22 cellular contexts compared by ENCODE assay signal in genomic region chr2:56565143-56565542, GRCh38.
A peak's percentile ranks its signal among the peaks of the same experiment; 100 is the strongest.
DNase-seq lines count a peak whose midpoint lies in the region; ATAC-seq, FAIRE-seq and TF ChIP-seq lines count a peak whose summit lies in the region.
"Had no signal": no experiment of that assay in that cellular context is flagged by ENCODE, and none has a peak within 500 bp of the region (broad histone marks: within the 10 kb centered on the region; RNA-seq: fewer than 3 reads in every experiment).

No MANE protein-coding gene starts in this region.

- H3K18ac ChIP-seq in mesenchymal stem cell (ENCODE audit: low read depth in 1 of 2, low read length in 2 of 2): no peak overlapping the region

- H3K4me1 ChIP-seq in astrocyte (ENCODE audit: insufficient read depth, low read length) (no peaks in the 10 kb centered on the region), mesenchymal stem cell (ENCODE audit: control insufficient read depth, insufficient read depth, low read depth, low read length) (no peaks in the 10 kb centered on the region), upper lobe of right lung (no peaks in the 10 kb centered on the region)
- H3K4me1 ChIP-seq: BLaER1, HAP-1 had no signal

- no peak overlapping the region for H4K8ac ChIP-seq in mesenchymal stem cell (ENCODE audit: low read length)

- no peak overlapping the region for H2BK5ac ChIP-seq in mesenchymal stem cell (ENCODE audit: low read depth, low read length, poor library complexity, severe bottlenecking)

- WGBS in mesenchymal stem cell: 42% methylated on average over 2 of the region's 2 CpGs

- no peak overlapping the region for H2BK15ac ChIP-seq in mesenchymal stem cell (ENCODE audit: low read depth, poor library complexity, severe bottlenecking)

- no peak overlapping the region for H2AFZ ChIP-seq in astrocyte (ENCODE audit: low read depth, low read length)
- no peak overlapping the region for H2AFZ ChIP-seq in mesenchymal stem cell (ENCODE audit: low read depth, low read length)

- H3K27me3 ChIP-seq in astrocyte (ENCODE audit: insufficient read depth, low read length) (no peaks in the 10 kb centered on the region), mesenchymal stem cell (ENCODE audit: control insufficient read depth in 1 of 2, insufficient read depth in 1 of 2, low read length in 2 of 2) (no peaks in the 10 kb centered on the region), MG63 (no peaks in the 10 kb centered on the region), upper lobe of right lung (no peaks in the 10 kb centered on the region)
- H3K27me3 ChIP-seq: BLaER1 had no signal

- no peak overlapping the region for H3K4me3 ChIP-seq in astrocyte (ENCODE audit: insufficient read depth, low read depth, low read length)
- no peak overlapping the region for H3K4me3 ChIP-seq in mesenchymal stem cell (ENCODE audit: insufficient read depth in 1 of 2, low read depth in 1 of 2, low read length in 2 of 2)
- H3K4me3 ChIP-seq in MG63: no peak overlapping the region
- no peak overlapping the region for H3K4me3 ChIP-seq in upper lobe of right lung
- H3K4me3 ChIP-seq: BLaER1, HAP-1 had no signal

- H4K20me1 ChIP-seq in astrocyte (ENCODE audit: insufficient read depth, low read length): no peaks in the 10 kb centered on the region
- H4K20me1 ChIP-seq: BLaER1 had no signal

- H3K27ac ChIP-seq in astrocyte (ENCODE audit: low read depth, low read length) (no peak overlapping the region), mesenchymal stem cell (ENCODE audit: low read length, poor library complexity, severe bottlenecking) (no peak overlapping the region), upper lobe of right lung (no peak overlapping the region)
- H3K27ac ChIP-seq: BLaER1 had no signal

- H3K23ac ChIP-seq in mesenchymal stem cell (ENCODE audit: low read length in 2 of 2): no peak overlapping the region

- H2BK12ac ChIP-seq in mesenchymal stem cell (ENCODE audit: low read length in 2 of 2): no peak overlapping the region

- H3K27me3 Mint-ChIP-seq in HFFc6 (ENCODE audit: insufficient read depth): no peaks in the 10 kb centered on the region
- H3K27me3 Mint-ChIP-seq in astrocyte (ENCODE audit: low read depth, unreplicated experiment): no peaks in the 10 kb centered on the region
- H3K27me3 Mint-ChIP-seq: CD4-positive, alpha-beta memory T cell had no signal

- TF ChIP-seq CTCF in HFFc6 (IDR thresholded peaks at IDR 0.05) (no peak), astrocyte (IDR thresholded peaks at IDR 0.05; ENCODE audit: insufficient read depth, low read depth, low read length) (no peak), upper lobe of right lung (IDR thresholded peaks at IDR 0.05) (no peak)

- H3K27ac Mint-ChIP-seq in HFFc6: peak overlapping the region; percentile 62
- H3K27ac Mint-ChIP-seq in astrocyte (ENCODE audit: unreplicated experiment): no peak overlapping the region
- H3K27ac Mint-ChIP-seq: CD4-positive, alpha-beta memory T cell had no signal

- ATAC-seq in left cardiac atrium: no peak
- no peak for ATAC-seq in GM18517 (IDR thresholded peaks at IDR 0.05; ENCODE audit: unreplicated experiment)
- ATAC-seq in upper lobe of right lung: no peak

- H3K9ac ChIP-seq in astrocyte (ENCODE audit: low read length) (no peak overlapping the region), mesenchymal stem cell (ENCODE audit: low read length) (no peak overlapping the region)
- H3K9ac ChIP-seq: BLaER1 had no signal

- H3K4me3 Mint-ChIP-seq in HFFc6: peak overlapping the region; percentile 41; the same call in 1 of the 2 replicates
- H3K4me3 Mint-ChIP-seq in astrocyte (ENCODE audit: unreplicated experiment): no peak overlapping the region
- H3K4me3 Mint-ChIP-seq: CD4-positive, alpha-beta memory T cell had no signal

- H3K9me3 Mint-ChIP-seq in HFFc6 (peaks cover 8% of the 10 kb centered on the region; the same call in 1 of the 2 replicates), astrocyte (ENCODE audit: unreplicated experiment) (no peaks in the 10 kb centered on the region)

- no peak overlapping the region for H3K4ac ChIP-seq in mesenchymal stem cell (ENCODE audit: low read depth in 1 of 2, low read length in 2 of 2)

- intact Hi-C loops in left cardiac atrium (cut with DNase I): no loop called here
- intact Hi-C loops in upper lobe of right lung (cut with DNase I): no loop called here

- DNase-seq in AG08395 (ENCODE audit: low spot score) (peak; percentile 23), HFFc6 (peak; percentile 42), astrocyte (ENCODE audit: low read depth) (peak; percentile 7), mesenchymal stem cell (peak; percentile 70), left cardiac atrium (no peak), MG63 (no peak), upper lobe of right lung (no peak)
- DNase-seq: Calu3; CD4-positive, alpha-beta memory T cell; DMS53; NCI-H1105 treated with DMSO at 0.1 percent for 48 hours; NCI-H187; NCI-H2107; NCI-H2227 treated with DMSO at 0.1 percent for 48 hours; NCI-H524; NCI-H82; OCI-M1; SHP77 treated with DMSO at 0.1 percent for 48 hours had no signal

- H3K36me3 Mint-ChIP-seq in HFFc6 (ENCODE audit: low read depth): peaks cover 13% of the 10 kb centered on the region
- no peaks in the 10 kb centered on the region for H3K36me3 Mint-ChIP-seq in astrocyte (ENCODE audit: low read depth, unreplicated experiment)
- H3K36me3 Mint-ChIP-seq: CD4-positive, alpha-beta memory T cell had no signal

- H3K9me3 ChIP-seq in astrocyte (ENCODE audit: insufficient read depth, low read depth, low read length) (no peaks in the 10 kb centered on the region), mesenchymal stem cell (ENCODE audit: control insufficient read depth, low read length) (no peaks in the 10 kb centered on the region), MG63 (no peaks in the 10 kb centered on the region), upper lobe of right lung (no peaks in the 10 kb centered on the region)
- H3K9me3 ChIP-seq: BLaER1, HAP-1 had no signal

- no peak overlapping the region for H2BK120ac ChIP-seq in mesenchymal stem cell (ENCODE audit: low read depth, low read length)

- no peak overlapping the region for H3K14ac ChIP-seq in mesenchymal stem cell (ENCODE audit: low read length in 2 of 2)

- peaks cover 71% of the 10 kb centered on the region for H3K4me1 Mint-ChIP-seq in HFFc6 (ENCODE audit: low read depth)
- peaks cover 4% of the 10 kb centered on the region for H3K4me1 Mint-ChIP-seq in astrocyte (ENCODE audit: low read depth, unreplicated experiment)
- H3K4me1 Mint-ChIP-seq: CD4-positive, alpha-beta memory T cell had no signal

- H4K91ac ChIP-seq in mesenchymal stem cell (ENCODE audit: low read length): no peak overlapping the region

- H3K4me2 ChIP-seq in astrocyte (ENCODE audit: low read length): no peak overlapping the region
- H3K4me2 ChIP-seq in mesenchymal stem cell (ENCODE audit: low read length, poor library complexity, severe bottlenecking): no peak overlapping the region
- H3K4me2 ChIP-seq: BLaER1 had no signal

- no peak overlapping the region for H2AK5ac ChIP-seq in mesenchymal stem cell (ENCODE audit: low read length, severe bottlenecking)

- H3K79me2 ChIP-seq in astrocyte (ENCODE audit: insufficient read depth, low read length): no peaks in the 10 kb centered on the region

- H3K36me3 ChIP-seq in astrocyte (ENCODE audit: insufficient read depth, low read length) (no peaks in the 10 kb centered on the region), mesenchymal stem cell (ENCODE audit: control insufficient read depth in 1 of 2, insufficient read depth in 2 of 2, low read depth in 1 of 2, low read length in 2 of 2) (no peaks in the 10 kb centered on the region), MG63 (no peaks in the 10 kb centered on the region), upper lobe of right lung (no peaks in the 10 kb centered on the region)
- H3K36me3 ChIP-seq: BLaER1, HAP-1 had no signal

- H3K79me1 ChIP-seq in mesenchymal stem cell (replicated peaks; ENCODE audit: low read length, poor library complexity, severe bottlenecking): no peaks in the 10 kb centered on the region

- FAIRE-seq in astrocyte (lab: Jason Lieb, UNC): no peak
- FAIRE-seq: A204.1 had no signal

Comparison
In these comparisons a context has a peak if more than half of its experiments do, and no peak if none do; other contexts are left out.
1. DNase-seq: peak in AG08395 (single experiment), HFFc6 (single experiment), astrocyte (single experiment) and mesenchymal stem cell (single experiment); none in left cardiac atrium (single experiment), MG63 (single experiment) and upper lobe of right lung (single experiment).